Comparison of ENCODE assay signal across 8 cellular contexts in the genomic region with DNA sequence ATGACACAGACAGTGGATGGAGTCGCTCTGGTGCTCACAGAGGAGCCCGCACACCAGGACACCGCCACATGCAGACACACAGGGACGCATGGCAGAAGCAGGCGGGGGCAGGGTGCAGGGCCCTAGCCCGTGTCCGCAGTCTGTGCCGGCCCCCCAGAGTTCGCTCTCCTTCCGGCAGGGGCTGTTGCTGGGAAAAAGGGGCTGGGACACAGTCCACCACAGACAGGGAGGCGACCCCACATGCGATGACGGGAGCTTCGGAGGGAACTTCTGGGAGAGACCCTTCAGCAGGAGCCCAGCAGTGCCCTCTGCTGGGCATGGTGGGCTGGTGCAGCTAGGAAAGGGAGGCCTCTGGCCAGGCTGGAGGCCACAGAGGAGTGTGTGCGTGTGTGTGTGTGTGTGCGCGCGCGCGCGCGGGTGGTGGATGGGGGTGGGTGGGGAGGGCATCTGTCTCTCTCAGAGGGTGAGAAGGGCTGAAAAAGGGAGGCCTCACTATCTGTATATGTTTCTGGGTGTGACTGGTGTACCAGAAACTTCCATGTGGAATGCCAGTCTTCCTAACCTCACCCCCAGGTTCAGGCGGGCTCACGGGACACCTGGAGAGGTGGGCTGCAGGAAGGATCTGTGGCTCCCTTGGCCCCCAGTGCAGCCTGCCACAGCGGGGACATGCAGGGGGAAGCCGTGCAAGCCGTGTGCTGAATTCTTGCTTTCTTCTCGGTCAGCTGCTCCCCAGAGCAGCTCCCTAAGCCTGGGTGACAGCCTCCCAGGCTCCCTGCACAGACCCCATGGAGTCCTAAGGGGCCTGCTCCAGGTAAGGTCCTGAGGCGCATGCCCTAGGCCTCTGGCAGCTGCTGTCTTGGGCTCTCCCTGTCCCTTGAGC.
DNase-seq lines count a peak whose midpoint lies in the region; ATAC-seq and TF ChIP-seq lines count a peak whose summit lies in the region.

No MANE protein-coding gene starts in this region.

- ATAC-seq in HG02642 (IDR thresholded peaks at IDR 0.05; ENCODE audit: poor library complexity, unreplicated experiment) (peak; percentile 60), right lobe of liver (peak; percentile 84 to 91 (median 84)), GM21717 (IDR thresholded peaks at IDR 0.05; ENCODE audit: unreplicated experiment) (no peak)

- TF ChIP-seq POLR2A in right lobe of liver (IDR thresholded peaks at IDR 0.05): no peak

- no peaks in the 10 kb centered on the region for H3K9me3 ChIP-seq in right lobe of liver

- intact Hi-C loops in right lobe of liver (cut with DNase I): loop anchor here in 1 of 2 donors (5.0 kb wide), 1 partner anchor 93 kb away; no protein-coding TSS in a partner anchor

- TF ChIP-seq CTCF in right lobe of liver (IDR thresholded peaks at IDR 0.05): peak; percentile 84 to 90 (median 88)

- WGBS in right lobe of liver (ENCODE audit: insufficient coverage, low coverage, low lambda C conversion rate, missing lambda C conversion rate): 12% methylated on average over 6 of the region's 29 CpGs

- no peaks in the 10 kb centered on the region for H3K4me1 ChIP-seq in right lobe of liver

- H3K27ac ChIP-seq in right lobe of liver: no peak overlapping the region

- H3K27me3 ChIP-seq in right lobe of liver: no peaks in the 10 kb centered on the region

- H3K4me3 ChIP-seq in right lobe of liver: peak overlapping the region in 2 of 3 donors; percentile 21 to 31

- peak; percentile 89 for DNase-seq in D341Med (ENCODE audit: low spot score)
- peak; percentile 72 for DNase-seq in NCI-H460 (ENCODE audit: extremely low read depth, low read depth)
- peak; percentile 66 for DNase-seq in activated CD4-positive, alpha-beta T cell treated with anti-CD3 and anti-CD28 coated beads, Interleukin-2, amount 50 U/mL, for 1 hour
- peak; percentile 57 for DNase-seq in dedifferentiated amniotic fluid mesenchymal stem cell (ENCODE audit: extremely low spot score)
- DNase-seq in right lobe of liver: peak; percentile 66 to 77 (median 71)
- peak; percentile 46 to 56 for DNase-seq in stimulated activated CD4-positive, alpha-beta T cell treated with anti-CD3 and anti-CD28 coated beads, Interleukin-4, amount 100 ng/mL, for 4 hours

- H3K36me3 ChIP-seq in right lobe of liver: no peaks in the 10 kb centered on the region
